Comparison of ENCODE assay signal across 36 cellular contexts in the genomic region with DNA sequence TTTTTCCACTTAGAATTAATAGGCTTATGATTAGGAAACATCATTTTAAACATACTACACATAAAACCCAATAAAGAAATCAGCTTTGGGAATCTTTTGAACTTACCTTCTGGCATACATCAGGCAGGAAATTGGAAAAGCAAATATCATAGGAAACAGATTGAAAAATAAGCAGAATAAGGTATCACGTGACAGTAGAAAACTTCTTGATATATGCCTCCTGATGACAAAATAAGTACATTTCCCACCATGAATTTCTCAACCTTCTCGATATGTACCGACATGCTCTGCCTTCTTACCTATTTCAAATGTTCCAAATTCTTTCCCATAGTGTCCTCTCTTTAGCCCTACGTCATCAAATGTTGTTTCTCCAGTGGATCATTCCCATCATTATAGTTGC.
"Had no signal": no experiment of that assay in that cellular context is flagged by ENCODE, and none has a peak within 500 bp of the region (broad histone marks: within the 10 kb centered on the region; RNA-seq: fewer than 3 reads in every experiment).

No MANE protein-coding gene starts in this region.

- FAIRE-seq: astrocyte, TTC549 had no signal

- H3K27me3 ChIP-seq: adrenal gland, body of pancreas, brain microvascular endothelial cell, breast epithelium had no signal

- H3K4me1 ChIP-seq: adrenal gland, body of pancreas, breast epithelium had no signal

- H3K36me3 ChIP-seq: adrenal gland, brain microvascular endothelial cell, breast epithelium had no signal

- H3K27ac Mint-ChIP-seq: activated B cell treated with CpG ODN at 0.5 μM for 24 hours; activated CD4-positive, alpha-beta memory T cell treated with anti-CD3 and anti-CD28 coated beads for 36 hours; activated CD4-positive, alpha-beta T cell treated with anti-CD3 and anti-CD28 coated beads, Interleukin-2, amount 10 ng/mL, durations not matched to agents 24 days and 14 days; activated CD8-positive, alpha-beta T cell treated with anti-CD3 and anti-CD28 coated beads for 36 hours; activated naive CD4-positive, alpha-beta T cell treated with anti-CD3 and anti-CD28 coated beads for 36 hours; activated naive CD4-positive, alpha-beta T cell treated with anti-CD3 and anti-CD28 coated beads, Interleukin-2, amount 50 U/mL, for 72 hours; activated naive CD8-positive, alpha-beta T cell treated with anti-CD3 and anti-CD28 coated beads for 36 hours; activated T-cell treated with anti-CD3 and anti-CD28 coated beads, Interleukin-2, amount 50 U/mL, for 72 hours; activated T-helper 1 cell treated with anti-CD3 and anti-CD28 coated beads, Interleukin-12 subunit alpha, Interleukin-12 subunit beta, Interleukin-2, Interleukin-4 antibody, amounts not matched to agents 30 ng/mL and 10 ng/mL and 1 ng/mL, durations not matched to agents 14 hours and 24 hours and 36 hours; activated T-helper 17 cell treated with anti-CD3 and anti-CD28 coated beads, Interleukin-2, amount 50 U/mL, for 72 hours; T-helper 1 cell treated with Interleukin-12 subunit alpha and Interleukin-12 subunit beta and Interleukin-4 antibody, amounts not matched to agents 30 μg/mL and 1 μg/mL, for 36 hours; T-helper 2 cell treated with Interferon-gamma antibody and Interleukin-4, amounts not matched to agents 5 μg/mL and 100 μg/mL, for 36 hours had no signal

- H3K4me3 Mint-ChIP-seq: activated B cell treated with CpG ODN at 0.5 μM for 24 hours; activated CD4-positive, alpha-beta memory T cell treated with anti-CD3 and anti-CD28 coated beads for 36 hours; activated CD4-positive, alpha-beta T cell treated with anti-CD3 and anti-CD28 coated beads, Interleukin-2, amount 10 ng/mL, durations not matched to agents 24 days and 14 days; activated CD8-positive, alpha-beta T cell treated with anti-CD3 and anti-CD28 coated beads for 36 hours; activated naive CD4-positive, alpha-beta T cell treated with anti-CD3 and anti-CD28 coated beads for 36 hours; activated naive CD8-positive, alpha-beta T cell treated with anti-CD3 and anti-CD28 coated beads for 36 hours; activated T-cell treated with anti-CD3 and anti-CD28 coated beads, Interleukin-2, amount 50 U/mL, for 4 hours; activated T-cell treated with anti-CD3 and anti-CD28 coated beads, Interleukin-2, amount 50 U/mL, for 72 hours; activated T-helper 1 cell treated with anti-CD3 and anti-CD28 coated beads, Interleukin-12 subunit alpha, Interleukin-12 subunit beta, Interleukin-2, Interleukin-4 antibody, amounts not matched to agents 30 ng/mL and 10 ng/mL and 1 ng/mL, durations not matched to agents 14 hours and 24 hours and 36 hours; activated T-helper 17 cell treated with anti-CD3 and anti-CD28 coated beads, Interleukin-2, amount 50 U/mL, for 72 hours; T-helper 1 cell treated with Interleukin-12 subunit alpha and Interleukin-12 subunit beta and Interleukin-4 antibody, amounts not matched to agents 30 μg/mL and 1 μg/mL, for 36 hours; T-helper 2 cell treated with Interferon-gamma antibody and Interleukin-4, amounts not matched to agents 5 μg/mL and 100 μg/mL, for 36 hours had no signal

- H3K9me3 Mint-ChIP-seq: activated CD8-positive, alpha-beta T cell treated with anti-CD3 and anti-CD28 coated beads for 36 hours had no signal

- H3K4me3 ChIP-seq: adrenal gland, body of pancreas, breast epithelium had no signal

- H3K27me3 Mint-ChIP-seq: activated B cell treated with CpG ODN at 0.5 μM for 24 hours; activated CD4-positive, alpha-beta T cell treated with anti-CD3 and anti-CD28 coated beads, Interleukin-2, amount 10 ng/mL, durations not matched to agents 24 days and 14 days had no signal

- H3K27ac ChIP-seq: adrenal gland, body of pancreas, brain microvascular endothelial cell, breast epithelium, VCaP had no signal

- ATAC-seq: activated CD8-positive, alpha-beta T cell treated with anti-CD3 and anti-CD28 coated beads for 36 hours; activated naive CD4-positive, alpha-beta T cell treated with anti-CD3 and anti-CD28 coated beads, Interleukin-2, amount 50 U/mL, for 72 hours; activated T-cell treated with anti-CD3 and anti-CD28 coated beads, Interleukin-2, amount 50 U/mL, for 4 hours; activated T-cell treated with anti-CD3 and anti-CD28 coated beads, Interleukin-2, amount 50 U/mL, for 72 hours; activated T-helper 17 cell treated with anti-CD3 and anti-CD28 coated beads, Interleukin-2, amount 50 U/mL, for 72 hours; body of pancreas had no signal

- DNase-seq: activated B cell treated with CpG ODN at 0.5 μM for 24 hours; activated CD4-positive, alpha-beta memory T cell treated with anti-CD3 and anti-CD28 coated beads for 36 hours; activated CD4-positive, alpha-beta T cell treated with anti-CD3 and anti-CD28 coated beads for 4 hours; activated CD4-positive, alpha-beta T cell treated with anti-CD3 and anti-CD28 coated beads, Interleukin-2, amount 10 ng/mL, durations not matched to agents 24 days and 14 days; activated CD4-positive, alpha-beta T cell treated with anti-CD3 and anti-CD28 coated beads, Interleukin-2, amount 50 U/mL, for 1 hour; activated CD4-positive, alpha-beta T cell treated with anti-CD3 and anti-CD28 coated beads, Interleukin-2, amount 50 U/mL, for 4 hours; activated CD4-positive, CD25-positive, alpha-beta regulatory T cell treated with anti-CD3 and anti-CD28 coated beads, Interleukin-2, amount 50 U/mL, for 72 hours; activated CD8-positive, alpha-beta memory T cell treated with anti-CD3 and anti-CD28 coated beads, Interleukin-2, amount 50 U/mL, for 4 hours; activated CD8-positive, alpha-beta T cell treated with anti-CD3 and anti-CD28 coated beads for 36 hours; activated effector memory CD4-positive, alpha-beta T cell treated with anti-CD3 and anti-CD28 coated beads, Interleukin-2, amount 50 U/mL, for 16 hours; activated gamma-delta T cell treated with Interleukin-2 at 50 U/mL for 16 hours; activated naive CD4-positive, alpha-beta T cell; activated naive CD4-positive, alpha-beta T cell treated with anti-CD3 and anti-CD28 coated beads for 36 hours; activated naive CD4-positive, alpha-beta T cell treated with anti-CD3 and anti-CD28 coated beads, Interleukin-2, amount 50 U/mL, for 16 hours; activated naive CD8-positive, alpha-beta T cell treated with anti-CD3 and anti-CD28 coated beads for 36 hours; activated T-cell treated with anti-CD3 and anti-CD28 coated beads for 4 hours; activated T-cell treated with anti-CD3 and anti-CD28 coated beads, Interleukin-2, amount 50 U/mL, for 1 hour; activated T-cell treated with anti-CD3 and anti-CD28 coated beads, Interleukin-2, amount 50 U/mL, for 4 hours; activated T-cell treated with anti-CD3 and anti-CD28 coated beads, Interleukin-2, amount 50 U/mL, for 72 hours; adrenal gland; amniotic stem cell; aorta; body of pancreas; brain microvascular endothelial cell; central memory CD4-positive, alpha-beta T cell; T-helper 2 cell; T-helper 9 cell had no signal

- H3K4me1 Mint-ChIP-seq: activated T-helper 17 cell treated with anti-CD3 and anti-CD28 coated beads, Interleukin-2, amount 50 U/mL, for 72 hours had no signal

- H3K9me3 ChIP-seq: adrenal gland had no signal
